Comparison of ENCODE assay signal across 7 cellular contexts in genomic region chr19:12733369-12733896, GRCh38. TPM values are rescaled to one million over a fixed set of nuclear protein-coding genes. Genes with fewer than 3 reads are reported as not detected.
A peak's percentile ranks its signal among the peaks of the same experiment; 100 is the strongest.
DNase-seq lines count a peak whose midpoint lies in the region; ATAC-seq and TF ChIP-seq lines count a peak whose summit lies in the region.

No MANE protein-coding gene starts in this region.

- TF ChIP-seq CTCF in fibroblast of mammary gland (conservative IDR thresholded peaks at IDR 0.05; ENCODE audit: control insufficient read depth, insufficient read depth, low read depth, low read length) (peak; percentile 45), prostate gland (IDR thresholded peaks at IDR 0.05) (no peak)

- H3K27ac Mint-ChIP-seq in activated CD8-positive, alpha-beta T cell treated with anti-CD3 and anti-CD28 coated beads, Interleukin-2, amount 10 ng/mL, durations not matched to agents 7 days and 5 days, result peak overlapping the region; percentile 97

- TF ChIP-seq POLR2A in prostate gland (IDR thresholded peaks at IDR 0.05), result no peak

- peaks cover 0 to 6% of the 10 kb centered on the region in 2 donors for H3K36me3 ChIP-seq in prostate gland

- DNase-seq in GM03348 (ENCODE audit: low spot score) (peak; percentile 75), M059J (ENCODE audit: low read depth) (peak; percentile 61), fibroblast of mammary gland (ENCODE audit: low read depth) (peak; percentile 74), prostate gland (ENCODE audit: low spot score) (no peak), NCI-H2196 (lab: John Stamatoyannopoulos, UW; ENCODE audit: unreplicated experiment) (no peak)
- DNase-seq in activated CD8-positive, alpha-beta T cell treated with anti-CD3 and anti-CD28 coated beads, Interleukin-2, amount 10 ng/mL, durations not matched to agents 7 days and 5 days, result peak; percentile 74

- H3K4me1 ChIP-seq in prostate gland (replicated peaks), result peaks cover 23% of the 10 kb centered on the region

- H3K9me3 ChIP-seq in prostate gland, result no peaks in the 10 kb centered on the region

- H3K27ac ChIP-seq in prostate gland, result peak overlapping the region; percentile 92 to 93

- CTCF ChIA-PET in activated CD8-positive, alpha-beta T cell treated with anti-CD3 and anti-CD28 coated beads, Interleukin-2, amount 10 ng/mL, durations not matched to agents 7 days and 5 days (lab: Charles Lee), result interaction anchor here (0.6 to 11.4 kb wide), 22 partner anchors 13 to 642 kb away, joined by 3 to 204 read pairs (median 4); partner anchors contain the start of genes BEST2, DHPS, FBXW9 and JUNB

- H3K4me3 ChIP-seq in fibroblast of mammary gland (ENCODE audit: control insufficient read depth, low read depth, low read length) (peak overlapping the region; percentile 99), prostate gland (peak overlapping the region; percentile 82 to 96)

- no peaks in the 10 kb centered on the region for H3K27me3 Mint-ChIP-seq in activated CD8-positive, alpha-beta T cell treated with anti-CD3 and anti-CD28 coated beads, Interleukin-2, amount 10 ng/mL, durations not matched to agents 7 days and 5 days (ENCODE audit: low read depth)

- H3K36me3 Mint-ChIP-seq in activated CD8-positive, alpha-beta T cell treated with anti-CD3 and anti-CD28 coated beads, Interleukin-2, amount 10 ng/mL, durations not matched to agents 7 days and 5 days (ENCODE audit: low read depth), result peaks cover 40% of the 10 kb centered on the region

- WGBS in prostate gland, result 4% methylated on average over 6 of the region's 6 CpGs

- H3K27me3 ChIP-seq in prostate gland (replicated peaks; ENCODE audit: insufficient read depth), result no peaks in the 10 kb centered on the region

- ATAC-seq in activated CD8-positive, alpha-beta T cell treated with anti-CD3 and anti-CD28 coated beads, Interleukin-2, amount 10 ng/mL, durations not matched to agents 7 days and 5 days, result no peak
- no peak for ATAC-seq in GM21723 (IDR thresholded peaks at IDR 0.05; ENCODE audit: unreplicated experiment)

- intact Hi-C loops in prostate gland (cut with DNase I), result no loop called here

- peaks cover 51% of the 10 kb centered on the region for H3K4me1 Mint-ChIP-seq in activated CD8-positive, alpha-beta T cell treated with anti-CD3 and anti-CD28 coated beads, Interleukin-2, amount 10 ng/mL, durations not matched to agents 7 days and 5 days (ENCODE audit: low read depth)

- H3K9me3 Mint-ChIP-seq in activated CD8-positive, alpha-beta T cell treated with anti-CD3 and anti-CD28 coated beads, Interleukin-2, amount 10 ng/mL, durations not matched to agents 7 days and 5 days (ENCODE audit: insufficient read depth), result no peaks in the 10 kb centered on the region

- POLR2A ChIA-PET in activated CD8-positive, alpha-beta T cell treated with anti-CD3 and anti-CD28 coated beads, Interleukin-2, amount 10 ng/mL, durations not matched to agents 7 days and 5 days (lab: Charles Lee), result interaction anchor here (0.7 to 9.0 kb wide), 16 partner anchors 7 to 67 kb away, joined by 3 to 109 read pairs (median 6); partner anchors contain the start of genes BEST2, DHPS, FBXW9 and JUNB

- peak overlapping the region; percentile 93 for H3K4me3 Mint-ChIP-seq in activated CD8-positive, alpha-beta T cell treated with anti-CD3 and anti-CD28 coated beads, Interleukin-2, amount 10 ng/mL, durations not matched to agents 7 days and 5 days

RNA-seq across cellular contexts. Expression of gene TRIR, which starts 1.1 kb away (rescaled TPM):
- total RNA-seq in M059J (2014; rRNA removed; shearing (Covaris generic)), result 272 and 329 TPM in 2 replicates
- total RNA-seq in activated CD8-positive, alpha-beta T cell treated with anti-CD3 and anti-CD28 coated beads, Interleukin-2, amount 10 ng/mL, durations not matched to agents 7 days and 5 days, result 100 to 1,000 TPM; 206 to 228 TPM
- 100 to 1,000 TPM; 367 to 399 TPM for total RNA-seq in prostate gland

RNA-seq across cellular contexts. Expression of gene GET3, which starts 3.9 kb away (rescaled TPM):
- 112 and 114 TPM in 2 replicates for total RNA-seq in M059J (2014; rRNA removed; shearing (Covaris generic))
- total RNA-seq in activated CD8-positive, alpha-beta T cell treated with anti-CD3 and anti-CD28 coated beads, Interleukin-2, amount 10 ng/mL, durations not matched to agents 7 days and 5 days, result 10 to 100 TPM; 66.8 to 71.5 TPM
- 10 to 100 TPM; 65.4 to 82.1 TPM for total RNA-seq in prostate gland

RNA-seq across cellular contexts. Expression of gene TNPO2, which starts 9.7 kb away (rescaled TPM):
- total RNA-seq in M059J (2014; rRNA removed; shearing (Covaris generic)), result 32.3 and 40.2 TPM in 2 replicates
- 10 to 100 TPM; 84.3 to 93.1 TPM for total RNA-seq in activated CD8-positive, alpha-beta T cell treated with anti-CD3 and anti-CD28 coated beads, Interleukin-2, amount 10 ng/mL, durations not matched to agents 7 days and 5 days
- 100 to 1,000 TPM in 1 of 2 donors, 10 to 100 TPM in 1; 50.1 to 123 TPM for total RNA-seq in prostate gland

RNA-seq across cellular contexts. Expression of gene BEST2, which starts 18.2 kb away (rescaled TPM):
- total RNA-seq in M059J (2014; rRNA removed; shearing (Covaris generic)), result not detected in 2 replicates
- total RNA-seq in activated CD8-positive, alpha-beta T cell treated with anti-CD3 and anti-CD28 coated beads, Interleukin-2, amount 10 ng/mL, durations not matched to agents 7 days and 5 days, result not detected
- under 1 TPM in 1 of 2 donors, not detected in 1; 0.91 TPM for total RNA-seq in prostate gland

RNA-seq across cellular contexts. Expression of gene FBXW9, which starts 37.0 kb away (rescaled TPM):
- total RNA-seq in M059J (2014; rRNA removed; shearing (Covaris generic)), result 12.0 and 14.5 TPM in 2 replicates
- 1 to 10 TPM; 6.0 to 6.1 TPM for total RNA-seq in activated CD8-positive, alpha-beta T cell treated with anti-CD3 and anti-CD28 coated beads, Interleukin-2, amount 10 ng/mL, durations not matched to agents 7 days and 5 days
- 10 to 100 TPM in 1 of 2 donors, 1 to 10 TPM in 1; 9.1 to 16.9 TPM for total RNA-seq in prostate gland

Comparison
In these comparisons a context has a peak if more than half of its experiments do, and no peak if none do; other contexts are left out.
1. DNase-seq: peak in GM03348 (single experiment), M059J (single experiment), activated CD8-positive, alpha-beta T cell treated with anti-CD3 and anti-CD28 coated beads, Interleukin-2, amount 10 ng/mL, durations not matched to agents 7 days and 5 days (single experiment) and fibroblast of mammary gland (single experiment); none in prostate gland (single experiment) and NCI-H2196 (single experiment).